18 cellular contexts compared by ENCODE assay signal in the genomic region with DNA sequence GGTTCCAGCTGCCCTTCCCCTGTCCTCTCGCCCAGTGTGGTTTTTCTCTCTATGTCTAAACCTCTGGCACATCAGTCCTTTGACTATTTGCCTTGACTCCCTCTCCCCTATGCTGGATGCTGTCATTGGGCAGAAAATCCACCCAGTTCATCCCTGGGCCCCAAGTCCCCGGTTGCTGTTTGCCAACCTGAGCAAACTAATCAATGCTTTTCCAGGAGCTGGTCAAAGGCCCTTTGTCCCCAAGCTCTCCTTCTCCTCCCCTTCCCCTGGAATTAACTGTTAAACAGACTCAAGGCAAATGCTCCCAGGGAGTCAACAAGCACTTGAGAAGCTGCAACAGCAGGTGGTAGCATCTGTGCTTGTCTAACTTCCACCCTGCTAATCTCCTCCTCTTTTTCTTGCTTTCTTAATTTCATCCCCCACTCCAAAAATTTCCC.
DNase-seq lines count a peak whose midpoint lies in the region; ATAC-seq, FAIRE-seq and TF ChIP-seq lines count a peak whose summit lies in the region.
"Had no signal": no experiment of that assay in that cellular context is flagged by ENCODE, and none has a peak within 500 bp of the region (broad histone marks: within the 10 kb centered on the region; RNA-seq: fewer than 3 reads in every experiment).

No MANE protein-coding gene starts in this region.

- H3K4me1 Mint-ChIP-seq in glutamatergic neuron (ENCODE audit: low read depth, unreplicated experiment) = peaks cover 18% of the 10 kb centered on the region

- no peak overlapping the region for H3K4me3 Mint-ChIP-seq in glutamatergic neuron (ENCODE audit: unreplicated experiment)
- H3K4me3 Mint-ChIP-seq: CD8-positive, alpha-beta T cell had no signal

- peak overlapping the region in 1 of 3 experiments; percentile 50; a peak in 2 of 6 replicates for H3K4me3 ChIP-seq in HepG2 (replicated peaks in 1 of 3; ENCODE audit: insufficient read depth in 1 of 3, low read depth in 2 of 3, low read length in 3 of 3)
- H3K4me3 ChIP-seq: GM12878, K562 had no signal

- no peaks in the 10 kb centered on the region for H4K20me1 ChIP-seq in HepG2 (ENCODE audit: insufficient read depth, low read length)

- intact Hi-C loops in HepG2 (cut with micrococcal nuclease; ENCODE audit: unreplicated experiment) = loop anchor here (10.0 kb wide), 1 partner anchor 341 kb away; no protein-coding TSS in a partner anchor

- peak overlapping the region; percentile 79 for H3K4me2 ChIP-seq in HepG2 (ENCODE audit: low read depth, low read length)

- H3K27ac Mint-ChIP-seq in glutamatergic neuron (ENCODE audit: unreplicated experiment) = no peak overlapping the region
- H3K27ac Mint-ChIP-seq: CD8-positive, alpha-beta T cell had no signal

- CTCF ChIA-PET in HepG2 (lab: Yijun Ruan, JAX; ENCODE audit: low intra/inter-chr PET ratio, low total read pairs) = no interaction called here

- peak; percentile 37 to 49; a peak in 2 of 4 replicates for TF ChIP-seq POLR2A in HepG2 (IDR thresholded peaks at IDR 0.05; ENCODE audit: insufficient read depth in 1 of 2, low read depth in 2 of 2, low read length in 2 of 2)

- 5% methylated on average over 2 of the region's 2 CpGs for WGBS in HepG2 (ENCODE audit: low lambda C conversion rate)

- DNase-seq in DMS53 (lab: John Stamatoyannopoulos, UW) = peak; percentile 53
- peak; percentile 25 for DNase-seq in ELF-1 (ENCODE audit: low read depth, low spot score)
- DNase-seq in NCI-H82 treated with DMSO at 0.1 percent for 48 hours (lab: John Stamatoyannopoulos, UW; ENCODE audit: unreplicated experiment) = peak; percentile 62
- peak; percentile 77 for DNase-seq in HepG2 (ENCODE audit: low spot score)
- no peak for DNase-seq in glutamatergic neuron
- no peak for DNase-seq in KG1 (lab: John Stamatoyannopoulos, UW)
- DNase-seq: CD8-positive, alpha-beta T cell; NCI-H1105; NCI-H2029 treated with DMSO at 0.1 percent for 48 hours; NCI-H774; SIG-M5; T-helper 2 cell had no signal

- TF ChIP-seq RAD21 in HepG2 (CRISPR knock-in tag; IDR thresholded peaks at IDR 0.05) = no peak

- peaks cover 5% of the 10 kb centered on the region for H3K27me3 Mint-ChIP-seq in glutamatergic neuron (ENCODE audit: unreplicated experiment)

- peak; percentile 8; the same call in 1 of the 2 replicates for TF ChIP-seq CTCF in HepG2 (CRISPR knock-in tag; IDR thresholded peaks at IDR 0.05)
- TF ChIP-seq CTCF in glutamatergic neuron (IDR thresholded peaks at IDR 0.05; ENCODE audit: partially characterized antibody, unreplicated experiment) = no peak

- H3K9ac ChIP-seq in HepG2 (ENCODE audit: insufficient read depth, low read depth, low read length) = peak overlapping the region; percentile 47; the same call in 1 of the 2 replicates

- no peaks in the 10 kb centered on the region for H3K9me3 ChIP-seq in HepG2 (ENCODE audit: low read length)

- in situ Hi-C loops in HepG2 (cut with HindIII; ENCODE audit: extremely low pct_ligation_motif_present, low pct_unique_long_range_greater_than_20kb) = no loop called here

- POLR2A ChIA-PET in HepG2 (lab: Yijun Ruan, JAX) = interaction anchor here (1.0 to 2.3 kb wide), 10 partner anchors 9 to 657 kb away, joined by 3 to 15 read pairs (median 6); no protein-coding TSS in a partner anchor

- peak overlapping the region; percentile 74 for H3K27ac ChIP-seq in HepG2 (ENCODE audit: extremely low read length, insufficient read depth, low read length)

- H3K4me1 ChIP-seq in HepG2 (ENCODE audit: insufficient read depth, low read length) = peaks cover 68% of the 10 kb centered on the region

- BruUV-seq in HepG2 (replicated peaks; lab: Mats Ljungman, UMichigan) = no TSS peak

- peak; percentile 97 for ATAC-seq in HepG2
- ATAC-seq in GM21786 (IDR thresholded peaks at IDR 0.05; ENCODE audit: unreplicated experiment) = no peak
- ATAC-seq: CD8-positive, alpha-beta T cell; GM12878; K562 had no signal

- no peaks in the 10 kb centered on the region for H3K27me3 ChIP-seq in HepG2 (ENCODE audit: control insufficient read depth in 1 of 2, insufficient read depth in 2 of 2, low read length in 2 of 2)

- no peaks in the 10 kb centered on the region for H3K36me3 ChIP-seq in HepG2 (replicated peaks in 1 of 2; ENCODE audit: control insufficient read depth in 1 of 2, insufficient read depth in 2 of 2, low read length in 2 of 2)

- no peak overlapping the region for H2AFZ ChIP-seq in HepG2 (ENCODE audit: low read length)

- peak; percentile 82 for FAIRE-seq in HepG2 (lab: Jason Lieb, UNC)
- FAIRE-seq: GM12878, GM19239, HTR-8/SVneo, K562, RCC 7860 had no signal

- peak in 1 of 2 experiments; percentile 87; a peak in 3 of 4 replicates for TF ChIP-seq EP300 in HepG2 (IDR thresholded peaks at IDR 0.05; ENCODE audit: low read depth in 2 of 2, low read length in 2 of 2)
- no peak for TF ChIP-seq EP300 in HepG2 (CRISPR knock-in tag; IDR thresholded peaks at IDR 0.05; ENCODE audit: borderline replicate concordance)

- no peaks in the 10 kb centered on the region for H3K36me3 Mint-ChIP-seq in glutamatergic neuron (ENCODE audit: unreplicated experiment)
- H3K36me3 Mint-ChIP-seq: CD8-positive, alpha-beta T cell had no signal

- no peaks in the 10 kb centered on the region for H3K79me2 ChIP-seq in HepG2 (ENCODE audit: insufficient read depth, low read length)

- H3K9me3 Mint-ChIP-seq in glutamatergic neuron (ENCODE audit: unreplicated experiment) = peaks cover 6% of the 10 kb centered on the region
- H3K9me3 Mint-ChIP-seq: CD8-positive, alpha-beta T cell had no signal

TF ChIP-seq in HepG2, 621 proteins besides CTCF, POLR2A, EP300 and RAD21 (continues in another document):
- no peak for TF ChIP-seq KAT2B (IDR thresholded peaks at IDR 0.05; ENCODE audit: borderline replicate concordance, low read depth, low read length)
- TF ChIP-seq MTF1 (CRISPR knock-in tag; IDR thresholded peaks at IDR 0.05) = no peak
- peak; percentile 64; the same call in 1 of the 2 replicates for TF ChIP-seq ZNF556 (CRISPR knock-in tag; IDR thresholded peaks at IDR 0.05; ENCODE audit: borderline replicate concordance)
- no peak for TF ChIP-seq REXO4 (CRISPR knock-in tag; IDR thresholded peaks at IDR 0.05; ENCODE audit: borderline replicate concordance)
- TF ChIP-seq TAF1 (CRISPR knock-in tag; IDR thresholded peaks at IDR 0.05) = no peak
- TF ChIP-seq SPEN (CRISPR knock-in tag; IDR thresholded peaks at IDR 0.05; ENCODE audit: low read depth) = no peak
- no peak for TF ChIP-seq ATM (IDR thresholded peaks at IDR 0.05; ENCODE audit: borderline replicate concordance)
- no peak for TF ChIP-seq ATF7 (IDR thresholded peaks at IDR 0.05)
- no peak for TF ChIP-seq ATF7 (CRISPR knock-in tag; IDR thresholded peaks at IDR 0.05)
- no peak for TF ChIP-seq ZSCAN22 (CRISPR knock-in tag; IDR thresholded peaks at IDR 0.05)
- no peak for TF ChIP-seq ZMYM3 (CRISPR knock-in tag; IDR thresholded peaks at IDR 0.05)
- TF ChIP-seq FLYWCH1 (CRISPR knock-in tag; IDR thresholded peaks at IDR 0.05) = no peak
- no peak for TF ChIP-seq ZNF451 (CRISPR knock-in tag; IDR thresholded peaks at IDR 0.05)
- TF ChIP-seq ZNF660 (CRISPR knock-in tag; IDR thresholded peaks at IDR 0.05; ENCODE audit: borderline replicate concordance, low read depth) = no peak
- TF ChIP-seq ATF2 (CRISPR knock-in tag; IDR thresholded peaks at IDR 0.05) = peak; percentile 44; the same call in 1 of the 2 replicates
- TF ChIP-seq ZNF543 (CRISPR knock-in tag; IDR thresholded peaks at IDR 0.05) = 0 out of 2 replicates have a peak, but pooled peaks have one; percentile 42
- TF ChIP-seq SNAPC2 (CRISPR knock-in tag; IDR thresholded peaks at IDR 0.05) = no peak
- no peak for TF ChIP-seq E2F1 (CRISPR knock-in tag; IDR thresholded peaks at IDR 0.05)
- TF ChIP-seq ZNF788 (CRISPR knock-in tag; IDR thresholded peaks at IDR 0.05; ENCODE audit: borderline replicate concordance) = peak; percentile 30; the same call in 1 of the 2 replicates
- TF ChIP-seq NFYC (CRISPR knock-in tag; IDR thresholded peaks at IDR 0.05) = peak; percentile 39; the same call in 1 of the 2 replicates
- no peak for TF ChIP-seq DMAP1 (CRISPR knock-in tag; IDR thresholded peaks at IDR 0.05)
- TF ChIP-seq EHMT2 (IDR thresholded peaks at IDR 0.05; ENCODE audit: borderline replicate concordance, low read depth, low read length) = 0 out of 2 replicates have a peak, but pooled peaks have one; percentile 51
- no peak for TF ChIP-seq TCF7L2 (IDR thresholded peaks at IDR 0.05; ENCODE audit: low read depth, low read length)
- TF ChIP-seq THYN1 (CRISPR knock-in tag; IDR thresholded peaks at IDR 0.05; ENCODE audit: borderline replicate concordance, low read depth) = no peak
- no peak for TF ChIP-seq ZMAT5 (CRISPR knock-in tag; IDR thresholded peaks at IDR 0.05; ENCODE audit: borderline replicate concordance, low read depth)
- no peak for TF ChIP-seq ZFP37 (CRISPR knock-in tag; IDR thresholded peaks at IDR 0.05; ENCODE audit: borderline replicate concordance)

Comparison
In these comparisons a context has a peak if more than half of its experiments do, and no peak if none do; other contexts are left out.
1. DNase-seq: peak in DMS53 (single experiment), ELF-1 (single experiment), NCI-H82 treated with DMSO at 0.1 percent for 48 hours (single experiment) and HepG2 (single experiment); none in glutamatergic neuron (single experiment) and KG1 (single experiment).